Comparison of ENCODE assay signal across 8 cellular contexts in genomic region chr1:112849967-112850641, GRCh38.
DNase-seq lines count a peak whose midpoint lies in the region; ATAC-seq and TF ChIP-seq lines count a peak whose summit lies in the region.

No MANE protein-coding gene starts in this region.

- TF ChIP-seq POLR2A in gastroesophageal sphincter (IDR thresholded peaks at IDR 0.05), result no peak

- no peaks in the 10 kb centered on the region for H3K9me3 ChIP-seq in T-helper 17 cell (ENCODE audit: control insufficient read depth, low read length, poor library complexity, severe bottlenecking)
- H3K9me3 ChIP-seq in gastroesophageal sphincter, result no peaks in the 10 kb centered on the region

- no peak for ATAC-seq in T-helper 17 cell
- no peak for ATAC-seq in gastroesophageal sphincter
- no peak for ATAC-seq in activated naive CD4-positive, alpha-beta T cell treated with anti-CD3 and anti-CD28 coated beads, Interleukin-2, amount 50 U/mL, for 72 hours
- no peak for ATAC-seq in GM21576 (IDR thresholded peaks at IDR 0.05; ENCODE audit: unreplicated experiment)
- ATAC-seq in HG03159 (IDR thresholded peaks at IDR 0.05; ENCODE audit: unreplicated experiment), result no peak
- ATAC-seq in HG03439 (IDR thresholded peaks at IDR 0.05; ENCODE audit: unreplicated experiment), result no peak

- no peak overlapping the region for H3K27ac ChIP-seq in gastroesophageal sphincter
- no peak overlapping the region for H3K27ac ChIP-seq in rectal smooth muscle tissue (ENCODE audit: low read depth, low read length)

- no peak for TF ChIP-seq EP300 in gastroesophageal sphincter (IDR thresholded peaks at IDR 0.05)

- no peak for TF ChIP-seq CTCF in gastroesophageal sphincter (IDR thresholded peaks at IDR 0.05)

- H3K36me3 ChIP-seq in gastroesophageal sphincter (no peaks in the 10 kb centered on the region), rectal smooth muscle tissue (ENCODE audit: control insufficient read depth, insufficient read depth, low read length) (no peaks in the 10 kb centered on the region)

- no peak overlapping the region for H3K9ac ChIP-seq in rectal smooth muscle tissue (ENCODE audit: low read length)

- H3K9me3 Mint-ChIP-seq in activated naive CD4-positive, alpha-beta T cell treated with anti-CD3 and anti-CD28 coated beads, Interleukin-2, amount 50 U/mL, for 72 hours, result no peaks in the 10 kb centered on the region

- peaks cover 7% of the 10 kb centered on the region for H3K4me1 Mint-ChIP-seq in T-helper 17 cell

- DNase-seq in ELR (ENCODE audit: low read depth) (peak; percentile 53), T-helper 17 cell (no peak)
- DNase-seq in activated naive CD4-positive, alpha-beta T cell treated with anti-CD3 and anti-CD28 coated beads, Interleukin-2, amount 50 U/mL, for 72 hours (ENCODE audit: low spot score in 2 of 2), result no peak

- 93 to 94% methylated on average over 3 to 8 of the region's 41 CpGs for WGBS in gastroesophageal sphincter (ENCODE audit: low coverage in 1 of 2), 2 donors

- H3K27ac Mint-ChIP-seq in T-helper 17 cell, result no peak overlapping the region
- H3K27ac Mint-ChIP-seq in activated naive CD4-positive, alpha-beta T cell treated with anti-CD3 and anti-CD28 coated beads, Interleukin-2, amount 50 U/mL, for 72 hours, result no peak overlapping the region

- H3K27me3 Mint-ChIP-seq in T-helper 17 cell, result peaks cover 46% of the 10 kb centered on the region

- H3K4me1 ChIP-seq in gastroesophageal sphincter, result peaks cover 0 to 13% (median 9%) of the 10 kb centered on the region in 3 donors
- H3K4me1 ChIP-seq in rectal smooth muscle tissue (ENCODE audit: control insufficient read depth, insufficient read depth, low read length), result no peaks in the 10 kb centered on the region

- peak overlapping the region; percentile 79 for H3K4me3 Mint-ChIP-seq in T-helper 17 cell

- peaks cover 57% of the 10 kb centered on the region for H3K27me3 ChIP-seq in gastroesophageal sphincter
- H3K27me3 ChIP-seq in rectal smooth muscle tissue (ENCODE audit: control insufficient read depth, insufficient read depth, low read length), result peaks cover 5% of the 10 kb centered on the region

- peaks cover 2% of the 10 kb centered on the region for H3K36me3 Mint-ChIP-seq in T-helper 17 cell (ENCODE audit: low read depth)
- H3K36me3 Mint-ChIP-seq in activated naive CD4-positive, alpha-beta T cell treated with anti-CD3 and anti-CD28 coated beads, Interleukin-2, amount 50 U/mL, for 72 hours, result peaks cover 0 to under 1% of the 10 kb centered on the region in 2 donors

- peak overlapping the region; percentile 7 to 48 for H3K4me3 ChIP-seq in gastroesophageal sphincter
- peak overlapping the region; percentile 60 for H3K4me3 ChIP-seq in rectal smooth muscle tissue (ENCODE audit: low read length)
